Comparison of ENCODE assay signal across 9 cellular contexts in the genomic region with DNA sequence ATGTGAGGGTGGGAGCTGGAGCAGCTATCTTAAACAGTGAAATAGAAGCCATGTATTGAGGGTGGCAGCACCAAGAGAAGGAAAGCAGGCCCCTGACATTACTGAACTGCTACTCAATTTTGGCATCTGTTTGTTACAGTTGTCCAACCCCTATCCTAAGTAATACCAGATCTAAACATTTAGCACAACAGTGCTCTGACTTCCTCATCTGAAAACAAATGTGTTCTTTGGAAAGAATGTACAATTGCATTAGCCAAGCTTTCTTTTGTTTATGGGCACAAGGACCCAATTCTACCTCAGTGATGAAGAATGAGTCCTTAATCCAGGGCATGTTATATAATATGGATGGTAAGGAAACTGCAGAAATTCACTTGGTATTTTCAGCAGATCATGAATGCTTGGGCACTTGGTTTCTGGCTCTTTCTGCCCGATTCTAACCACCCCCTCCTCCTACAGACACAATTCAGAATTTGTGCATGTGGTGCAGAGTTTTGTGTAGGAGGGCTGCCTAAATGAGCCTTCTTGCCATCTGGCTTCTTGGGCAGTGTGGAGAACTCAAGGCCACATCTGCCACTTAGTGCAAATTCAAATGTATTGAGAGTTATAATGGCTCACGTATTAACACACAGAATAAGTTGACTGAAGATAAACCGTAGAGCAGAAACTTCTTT. TPM values are rescaled to one million over a fixed set of nuclear protein-coding genes. Genes with fewer than 3 reads are reported as not detected.
DNase-seq lines count a peak whose midpoint lies in the region; TF ChIP-seq lines count a peak whose summit lies in the region.
"Had no signal": no experiment of that assay in that cellular context is flagged by ENCODE, and none has a peak within 500 bp of the region (broad histone marks: within the 10 kb centered on the region; RNA-seq: fewer than 3 reads in every experiment).

No MANE protein-coding gene starts in this region.

- DNase-seq in NCI-H1694 treated with DMSO at 0.1 percent for 48 hours (lab: John Stamatoyannopoulos, UW) (peak; percentile 64), esophagus squamous epithelium (lab: John Stamatoyannopoulos, UW) (no peak), occipital lobe (lab: John Stamatoyannopoulos, UW) (peak; percentile 58), GM19238 (ENCODE audit: insufficient read length, low spot score) (no peak), NCI-H526 treated with DMSO at 0.1 percent for 48 hours (lab: John Stamatoyannopoulos, UW) (no peak), NOMO-1 treated with dmso at 0.1 percent for 144 hours (lab: John Stamatoyannopoulos, UW; ENCODE audit: unreplicated experiment) (no peak)
- no peak for DNase-seq in NK-92 treated with Interleukin-12 subunit alpha and Interleukin-12 subunit beta, amount 100 ng/mL, for 24 hours (lab: John Stamatoyannopoulos, UW)
- DNase-seq: NCI-H2227 treated with DMSO at 0.1 percent for 48 hours had no signal

- no peaks in the 10 kb centered on the region for H3K9me3 ChIP-seq in BLaER1
- no peaks in the 10 kb centered on the region for H3K9me3 ChIP-seq in esophagus squamous epithelium

- peaks cover 95% of the 10 kb centered on the region for H3K4me1 ChIP-seq in BLaER1
- H3K4me1 ChIP-seq in esophagus squamous epithelium = peaks cover 42 to 88% (median 79%) of the 10 kb centered on the region in 3 donors

- peaks cover 26% of the 10 kb centered on the region; the same call in 1 of the 2 replicates for H3K36me3 ChIP-seq in BLaER1
- H3K36me3 ChIP-seq in esophagus squamous epithelium = no peaks in the 10 kb centered on the region

- H3K4me3 ChIP-seq in BLaER1 (no peak overlapping the region), esophagus squamous epithelium (no peak overlapping the region)

- H3K27ac ChIP-seq in BLaER1 = no peak overlapping the region; the same call in 1 of the 2 replicates
- H3K27ac ChIP-seq in esophagus squamous epithelium = peak overlapping the region; percentile 52 to 99 (median 92)

- H3K9ac ChIP-seq in BLaER1 = no peak overlapping the region

- peaks cover 94% of the 10 kb centered on the region for H4K20me1 ChIP-seq in BLaER1

- WGBS in esophagus squamous epithelium, 2 donors = 58 to 82% methylated on average over 3 of the region's 3 CpGs

- intact Hi-C loops in esophagus squamous epithelium (cut with DNase I) = no loop called here

- TF ChIP-seq POLR2A in esophagus squamous epithelium (IDR thresholded peaks at IDR 0.05) = no peak

- H3K27me3 ChIP-seq in BLaER1 (no peaks in the 10 kb centered on the region), esophagus squamous epithelium (no peaks in the 10 kb centered on the region)

- peak overlapping the region; percentile 33; the same call in 1 of the 2 replicates for H3K4me2 ChIP-seq in BLaER1

- no peak for TF ChIP-seq CTCF in esophagus squamous epithelium (IDR thresholded peaks at IDR 0.05)

RNA-seq across cellular contexts. Expression of gene KMT2E, which starts 36.9 kb away (rescaled TPM):
- total RNA-seq in esophagus squamous epithelium (10 to 100 TPM; 37.2 to 80.5 (median 54.4) TPM), occipital lobe (261 TPM)

Comparison
In these comparisons a context has a peak if more than half of its experiments do, and no peak if none do; other contexts are left out.
1. DNase-seq: peak in NCI-H1694 treated with DMSO at 0.1 percent for 48 hours (single experiment) and occipital lobe (single experiment); none in esophagus squamous epithelium (single experiment), GM19238 (single experiment), NCI-H526 treated with DMSO at 0.1 percent for 48 hours (single experiment), NOMO-1 treated with dmso at 0.1 percent for 144 hours (single experiment) and NK-92 treated with Interleukin-12 subunit alpha and Interleukin-12 subunit beta, amount 100 ng/mL, for 24 hours (single experiment).